ENCODE assay signal across 20 cellular contexts in the genomic region with DNA sequence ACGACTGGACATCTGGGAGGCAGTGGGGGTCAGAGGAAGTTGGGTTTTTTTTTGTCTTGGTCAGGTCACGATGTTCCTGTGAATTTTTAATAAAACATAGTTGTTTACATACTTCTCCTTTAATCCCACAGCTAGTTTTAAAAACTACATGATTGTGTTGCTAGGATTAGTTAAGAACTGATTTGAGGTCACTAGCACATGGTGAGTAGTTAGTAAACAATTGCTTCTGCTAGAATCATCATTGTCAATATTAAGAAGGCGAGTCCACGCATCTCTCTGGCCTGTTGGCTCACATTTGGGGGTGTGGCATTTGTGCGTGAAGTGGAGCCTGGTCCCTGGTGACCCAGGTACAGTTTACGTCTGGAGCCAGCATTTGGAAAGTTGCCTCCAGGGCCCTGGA. TPM values are rescaled to one million over a fixed set of nuclear protein-coding genes. Genes with fewer than 3 reads are reported as not detected.
"Had no signal": no experiment of that assay in that cellular context is flagged by ENCODE, and none has a peak within 500 bp of the region (broad histone marks: within the 10 kb centered on the region; RNA-seq: fewer than 3 reads in every experiment).

No MANE protein-coding gene starts in this region.

- H3K4me1 Mint-ChIP-seq: activated B cell treated with CpG ODN at 0.5 μM for 24 hours; activated CD4-positive, alpha-beta T cell treated with anti-CD3 and anti-CD28 coated beads for 36 hours; activated naive CD8-positive, alpha-beta T cell treated with anti-CD3 and anti-CD28 coated beads for 36 hours; naive thymus-derived CD8-positive, alpha-beta T cell had no signal

- H3K4me3 Mint-ChIP-seq: activated B cell treated with CpG ODN at 0.5 μM for 24 hours; activated CD4-positive, alpha-beta memory T cell treated with anti-CD3 and anti-CD28 coated beads for 36 hours; activated CD4-positive, alpha-beta T cell treated with anti-CD3 and anti-CD28 coated beads for 36 hours; activated naive CD8-positive, alpha-beta T cell treated with anti-CD3 and anti-CD28 coated beads for 36 hours; mesothelial cell of epicardium; naive thymus-derived CD8-positive, alpha-beta T cell; stimulated activated naive CD8-positive, alpha-beta T cell treated with anti-CD3 and anti-CD28 coated beads, Interleukin-15, Interleukin-2, amounts not matched to agents 100 ng/mL and 50 ng/mL, for 24 hours had no signal

- DNase-seq: activated B cell treated with CpG ODN at 0.5 μM for 24 hours; activated CD4-positive, alpha-beta memory T cell treated with anti-CD3 and anti-CD28 coated beads for 36 hours; activated CD4-positive, alpha-beta T cell treated with anti-CD3 and anti-CD28 coated beads for 36 hours; activated naive CD4-positive, alpha-beta T cell treated with Interleukin-2 at 50 U/mL for 16 hours; activated naive CD8-positive, alpha-beta T cell treated with anti-CD3 and anti-CD28 coated beads for 36 hours; activated T-cell treated with anti-CD3 and anti-CD28 coated beads, Interleukin-2, amount 50 U/mL, for 48 hours; cerebellar nuclear complex; cortex of kidney; erythroblast; foreskin keratinocyte; ovary; stimulated activated CD4-positive, alpha-beta T cell treated with anti-CD3 and anti-CD28 coated beads, Interleukin-4, amount 100 ng/mL, for 24 hours; T-helper 9 cell; upper lobe of right lung had no signal

- H3K9me3 ChIP-seq: ovary, prostate gland, thyroid gland, upper lobe of right lung had no signal

- ATAC-seq: activated CD4-positive, alpha-beta T cell treated with anti-CD3 and anti-CD28 coated beads for 36 hours; foreskin keratinocyte; left lobe of liver; naive thymus-derived CD8-positive, alpha-beta T cell had no signal

- H3K27ac ChIP-seq: foreskin keratinocyte, ovary, prostate gland, thyroid gland, upper lobe of right lung had no signal

- H3K27ac Mint-ChIP-seq: activated B cell treated with CpG ODN at 0.5 μM for 24 hours; activated CD4-positive, alpha-beta memory T cell treated with anti-CD3 and anti-CD28 coated beads for 36 hours; activated CD4-positive, alpha-beta T cell treated with anti-CD3 and anti-CD28 coated beads for 36 hours; activated naive CD8-positive, alpha-beta T cell treated with anti-CD3 and anti-CD28 coated beads for 36 hours; mesothelial cell of epicardium; naive thymus-derived CD8-positive, alpha-beta T cell; stimulated activated naive CD8-positive, alpha-beta T cell treated with anti-CD3 and anti-CD28 coated beads, Interleukin-15, Interleukin-2, amounts not matched to agents 100 ng/mL and 50 ng/mL, for 24 hours had no signal

- H3K4me3 ChIP-seq: ovary, prostate gland, thyroid gland, upper lobe of right lung had no signal

- H3K36me3 Mint-ChIP-seq: activated CD4-positive, alpha-beta memory T cell treated with anti-CD3 and anti-CD28 coated beads for 36 hours; activated naive CD8-positive, alpha-beta T cell treated with anti-CD3 and anti-CD28 coated beads for 36 hours; mesothelial cell of epicardium; naive thymus-derived CD8-positive, alpha-beta T cell had no signal

- H3K36me3 ChIP-seq: ovary, prostate gland, thyroid gland, upper lobe of right lung had no signal

- H3K4me1 ChIP-seq: foreskin keratinocyte had no signal

- H3K27me3 ChIP-seq: foreskin keratinocyte, ovary, thyroid gland, upper lobe of right lung had no signal

- H3K9me3 Mint-ChIP-seq: activated B cell treated with CpG ODN at 0.5 μM for 24 hours; activated CD4-positive, alpha-beta memory T cell treated with anti-CD3 and anti-CD28 coated beads for 36 hours; activated naive CD8-positive, alpha-beta T cell treated with anti-CD3 and anti-CD28 coated beads for 36 hours; mesothelial cell of epicardium; naive thymus-derived CD8-positive, alpha-beta T cell; stimulated activated naive CD8-positive, alpha-beta T cell treated with anti-CD3 and anti-CD28 coated beads, Interleukin-15, Interleukin-2, amounts not matched to agents 100 ng/mL and 50 ng/mL, for 24 hours had no signal

RNA-seq across cellular contexts. Expression of a gene that starts 59.4 kb away (rescaled TPM):
- total RNA-seq: activated B cell treated with CpG ODN at 0.5 μM for 24 hours had no signal
